ENCODE assay signal across 17 cellular contexts in genomic region chr15:100909582-100909981, GRCh38. TPM values are rescaled to one million over a fixed set of nuclear protein-coding genes. Genes with fewer than 3 reads are reported as not detected.
DNase-seq lines count a peak whose midpoint lies in the region; ATAC-seq and TF ChIP-seq lines count a peak whose summit lies in the region.
"Had no signal": no experiment of that assay in that cellular context is flagged by ENCODE, and none has a peak within 500 bp of the region (broad histone marks: within the 10 kb centered on the region; RNA-seq: fewer than 3 reads in every experiment).

No MANE protein-coding gene starts in this region.

- H3K27me3 Mint-ChIP-seq in Calu3 (ENCODE audit: unreplicated experiment), result no peaks in the 10 kb centered on the region

- H3K27ac Mint-ChIP-seq in Calu3 (ENCODE audit: unreplicated experiment), result peak overlapping the region; percentile 34
- H3K27ac Mint-ChIP-seq: B cell; CD4-positive, alpha-beta memory T cell; HFFc6 had no signal

- DNase-seq in Calu3 (no peak), mucosa of descending colon (no peak), sciatic nerve (ENCODE audit: low spot score) (peak; percentile 47), AG08396 (ENCODE audit: low spot score) (no peak), NCI-H1694 (lab: John Stamatoyannopoulos, UW) (no peak)
- DNase-seq: ACHN; CD4-positive, alpha-beta memory T cell; DND-41; GDM1; GOT3; HCEC 1CT; HFFc6 had no signal

- no TSS peak for BruUV-seq in Calu3 (replicated peaks; lab: Mats Ljungman, UMichigan)

- H3K36me3 Mint-ChIP-seq in Calu3 (ENCODE audit: insufficient read depth, unreplicated experiment), result peaks cover 97% of the 10 kb centered on the region
- H3K36me3 Mint-ChIP-seq: CD4-positive, alpha-beta memory T cell had no signal

- H3K4me1 ChIP-seq in mucosa of descending colon (ENCODE audit: low read depth), result peaks cover 3% of the 10 kb centered on the region

- no peaks in the 10 kb centered on the region for H3K9me3 Mint-ChIP-seq in Calu3 (ENCODE audit: low read depth, unreplicated experiment)

- peak overlapping the region; percentile 27 for H3K27ac ChIP-seq in VCaP
- H3K27ac ChIP-seq: C4-2B, HL-60 had no signal

- H3K4me3 ChIP-seq in mucosa of descending colon, result no peak overlapping the region

- intact Hi-C loops in Calu3 (cut with micrococcal nuclease; ENCODE audit: unreplicated experiment) (no loop called here), mucosa of descending colon (cut with DNase I, micrococcal nuclease) (no loop called here), sciatic nerve (cut with DNase I) (no loop called here)

- CTCF ChIA-PET in Calu3 (lab: Charles Lee), result no interaction called here

- H3K36me3 ChIP-seq in mucosa of descending colon (ENCODE audit: low read depth), result no peaks in the 10 kb centered on the region

- H3K9me3 ChIP-seq in mucosa of descending colon, result no peaks in the 10 kb centered on the region

- ATAC-seq in mucosa of descending colon, result peak; percentile 17
- ATAC-seq in sciatic nerve, result peak; percentile 63
- no peak for ATAC-seq in HG03565 (IDR thresholded peaks at IDR 0.05; ENCODE audit: unreplicated experiment)

- H3K4me3 Mint-ChIP-seq in Calu3 (ENCODE audit: low read depth, unreplicated experiment), result peak overlapping the region; percentile 28
- H3K4me3 Mint-ChIP-seq: B cell, HFFc6 had no signal

- peaks cover 25% of the 10 kb centered on the region for H3K4me1 Mint-ChIP-seq in Calu3 (ENCODE audit: low read depth, unreplicated experiment)
- H3K4me1 Mint-ChIP-seq: B cell; CD4-positive, alpha-beta memory T cell had no signal

- TF ChIP-seq CTCF in Calu3 (IDR thresholded peaks at IDR 0.05; ENCODE audit: unreplicated experiment), result no peak
- no peak for TF ChIP-seq CTCF in VCaP (conservative IDR thresholded peaks at IDR 0.05)
- TF ChIP-seq CTCF in mucosa of descending colon (IDR thresholded peaks at IDR 0.05), result no peak

RNA-seq across cellular contexts. Expression of gene LRRK1, which starts 9.6 kb away (rescaled TPM):
- total RNA-seq in Calu3 (2022) (20.1 and 21.3 TPM in 2 replicates), mucosa of descending colon (10 to 100 TPM; 43.7 to 60.1 (median 50.6) TPM), sciatic nerve (24.9 TPM)

RNA-seq across cellular contexts. Expression of gene ALDH1A3, which starts 30.0 kb away (rescaled TPM):
- total RNA-seq in Calu3 (2022), result 666 and 983 TPM in 2 replicates
- total RNA-seq in mucosa of descending colon, result 10 to 100 TPM in 2 of 3 donors, 1 to 10 TPM in 1; 4.7 to 18.0 (median 12.9) TPM
- total RNA-seq in sciatic nerve, result 48.3 TPM
- total RNA-seq: B cell; CD4-positive, alpha-beta memory T cell had no signal

Comparison
In these comparisons a context has a peak if more than half of its experiments do, and no peak if none do; other contexts are left out.
1. RNA of gene ALDH1A3, which starts 30.0 kb away (total RNA-seq): 666 to 983 TPM in Calu3; 48.3 TPM in sciatic nerve (single experiment) and 4.7 to 18.0 TPM in mucosa of descending colon; every median in the first group is over 10 times any median in the second.